ENCODE assay signal across 10 cellular contexts in the genomic region with DNA sequence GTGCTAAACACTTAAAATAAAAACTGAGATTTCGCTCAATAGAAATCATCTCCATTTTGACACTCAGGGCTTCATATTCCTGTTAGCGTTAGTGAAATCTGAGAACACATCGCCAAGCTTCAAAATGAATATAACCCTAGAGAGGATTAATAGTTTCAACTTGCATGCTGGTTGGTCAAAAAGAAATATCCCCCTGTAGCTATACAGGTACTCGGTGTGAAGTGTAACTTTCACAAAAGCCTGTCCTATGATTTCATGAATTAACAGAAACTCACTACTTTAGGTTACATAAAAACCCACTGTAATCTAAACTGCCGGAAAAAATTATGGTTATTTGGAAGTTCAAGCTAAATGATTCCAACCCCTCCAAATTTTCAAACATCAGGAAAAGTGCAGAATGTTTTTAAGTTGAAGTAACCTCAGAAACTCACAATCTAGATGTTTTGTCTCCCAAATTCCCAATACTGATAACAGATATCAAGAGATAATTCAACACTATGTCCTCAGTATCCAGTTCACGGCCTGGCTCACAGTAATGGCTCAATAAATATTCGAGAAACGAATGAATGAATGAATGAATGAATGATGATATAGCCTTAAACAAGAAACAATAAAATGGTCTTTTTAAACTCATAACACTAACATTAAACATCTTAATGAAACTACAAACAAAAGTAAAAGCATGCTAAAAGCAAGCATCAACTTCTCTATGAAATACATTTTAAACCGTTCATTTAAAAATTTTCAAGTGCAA. TPM values are rescaled to one million over a fixed set of nuclear protein-coding genes. Genes with fewer than 3 reads are reported as not detected.
A peak's percentile ranks its signal among the peaks of the same experiment; 100 is the strongest.
DNase-seq lines count a peak whose midpoint lies in the region; ATAC-seq and TF ChIP-seq lines count a peak whose summit lies in the region.
"Had no signal": no experiment of that assay in that cellular context is flagged by ENCODE, and none has a peak within 500 bp of the region (broad histone marks: within the 10 kb centered on the region; RNA-seq: fewer than 3 reads in every experiment).

No MANE protein-coding gene starts in this region.

- peak overlapping the region; percentile 97 for H3K4me2 ChIP-seq in Loucy (ENCODE audit: low read depth, low read length, poor library complexity, severe bottlenecking)

- no peak overlapping the region for H2AFZ ChIP-seq in Loucy (ENCODE audit: low read length)
- no peak overlapping the region for H2AFZ ChIP-seq in neuron (ENCODE audit: low read depth, low read length)

- peaks cover 65% of the 10 kb centered on the region for H4K20me1 ChIP-seq in Loucy (ENCODE audit: insufficient read depth, low read length, poor library complexity, severe bottlenecking)

- no peaks in the 10 kb centered on the region for H3K9me3 ChIP-seq in Loucy (ENCODE audit: insufficient read depth, low read depth, low read length)
- H3K9me3 ChIP-seq in colonic mucosa: no peaks in the 10 kb centered on the region
- no peaks in the 10 kb centered on the region for H3K9me3 ChIP-seq in neuron (ENCODE audit: low read length)

- peaks cover 79% of the 10 kb centered on the region for H3K79me2 ChIP-seq in Loucy (ENCODE audit: insufficient read depth, low read length)

- 63 to 69% methylated on average over 9 of the region's 9 CpGs for WGBS in lower leg skin, 2 donors

- TF ChIP-seq CTCF in Loucy (conservative IDR thresholded peaks at IDR 0.05; ENCODE audit: low read length) (no peak), colonic mucosa (IDR thresholded peaks at IDR 0.05) (no peak), lower leg skin (IDR thresholded peaks at IDR 0.05) (no peak)

- no peak overlapping the region for H3K27ac ChIP-seq in colonic mucosa

- no peaks in the 10 kb centered on the region for H3K9me2 ChIP-seq in Loucy (replicated peaks; ENCODE audit: low read depth, low read length)

- H3K4me3 ChIP-seq in GM08714 (ENCODE audit: low read length): peak overlapping the region; percentile 95; the same call in 1 of the 2 replicates
- peak overlapping the region; percentile 88 for H3K4me3 ChIP-seq in Loucy (ENCODE audit: low read length, poor library complexity, severe bottlenecking)
- H3K4me3 ChIP-seq in colonic mucosa: peak overlapping the region; percentile 68
- H3K4me3 ChIP-seq in neuron (ENCODE audit: low read length): peak overlapping the region; percentile 79
- H3K4me3 ChIP-seq in lower leg skin (ENCODE audit: low read depth, poor library complexity, severe bottlenecking): no peak overlapping the region

- TF ChIP-seq POLR2A in lower leg skin (IDR thresholded peaks at IDR 0.05): no peak

- ATAC-seq in GM18517 (IDR thresholded peaks at IDR 0.05; ENCODE audit: unreplicated experiment) (no peak), left colon (no peak)

- DNase-seq in colonic mucosa (no peak), left colon (no peak), NCI-H128 (lab: John Stamatoyannopoulos, UW; ENCODE audit: unreplicated experiment) (no peak), lower leg skin (ENCODE audit: low spot score in 2 of 2) (no peak)
- DNase-seq: NCI-H1105, occipital lobe had no signal

- H3K9ac ChIP-seq in Loucy (ENCODE audit: low read depth, low read length, poor library complexity, severe bottlenecking) (peak overlapping the region; percentile 98), colonic mucosa (ENCODE audit: low read depth in 2 of 2, low read length in 2 of 2) (no peak overlapping the region)

- H3F3A ChIP-seq in Loucy (ENCODE audit: low read depth): peaks cover 14% of the 10 kb centered on the region; the same call in 1 of the 2 replicates

- intact Hi-C loops in colonic mucosa (cut with DNase I): loop anchor here (5.0 kb wide), 1 partner anchor 186 kb away; no protein-coding TSS in a partner anchor
- intact Hi-C loops in left colon (cut with DNase I, micrococcal nuclease): no loop called here
- intact Hi-C loops in lower leg skin (cut with DNase I; ENCODE audit: low total_unique reads): no loop called here

- H3K27me3 ChIP-seq in Loucy (ENCODE audit: insufficient read depth, low read length, poor library complexity, severe bottlenecking) (no peaks in the 10 kb centered on the region), colonic mucosa (no peaks in the 10 kb centered on the region), neuron (ENCODE audit: insufficient read depth, low read length) (no peaks in the 10 kb centered on the region)

- H3K36me3 ChIP-seq in Loucy (ENCODE audit: insufficient read depth, low read length) (no peaks in the 10 kb centered on the region), colonic mucosa (no peaks in the 10 kb centered on the region), neuron (ENCODE audit: insufficient read depth, low read length) (no peaks in the 10 kb centered on the region)

- H3K4me1 ChIP-seq in Loucy (ENCODE audit: insufficient read depth, low read length, poor library complexity, severe bottlenecking) (peaks cover 69% of the 10 kb centered on the region), colonic mucosa (peaks cover 9% of the 10 kb centered on the region), neuron (ENCODE audit: insufficient read depth, low read length) (peaks cover 38% of the 10 kb centered on the region)

RNA-seq across cellular contexts. Expression of a gene that starts 2.5 kb away (rescaled TPM):
- total RNA-seq in colonic mucosa (10 to 100 TPM; 69.5 to 82.8 TPM), left colon (100 to 1,000 TPM in 1 of 2 donors, 10 to 100 TPM in 1; 93.9 to 101 TPM), lower leg skin (10 to 100 TPM; 22.9 to 68.3 (median 26.2) TPM)
